Comparison of ENCODE assay signal across 8 cellular contexts in genomic region chr12:69497308-69498026, GRCh38. TPM values are rescaled to one million over a fixed set of nuclear protein-coding genes. Genes with fewer than 3 reads are reported as not detected.
DNase-seq lines count a peak whose midpoint lies in the region; ATAC-seq and TF ChIP-seq lines count a peak whose summit lies in the region.

No MANE protein-coding gene starts in this region.

- peaks cover 3% of the 10 kb centered on the region for H3K36me3 ChIP-seq in neural progenitor cell

- H3K9me3 ChIP-seq in neural progenitor cell (ENCODE audit: low read depth), result no peaks in the 10 kb centered on the region

- peaks cover 45% of the 10 kb centered on the region for H4K20me1 ChIP-seq in neural progenitor cell (ENCODE audit: low read depth)

- peaks cover 57% of the 10 kb centered on the region for H3K4me1 Mint-ChIP-seq in activated naive CD8-positive, alpha-beta T cell (ENCODE audit: low read depth)
- no peaks in the 10 kb centered on the region for H3K4me1 Mint-ChIP-seq in neural progenitor cell

- H3K27ac ChIP-seq in neural progenitor cell, result no peak overlapping the region

- peak overlapping the region; percentile 59 for H3K27ac Mint-ChIP-seq in activated naive CD8-positive, alpha-beta T cell
- no peak overlapping the region for H3K27ac Mint-ChIP-seq in neural progenitor cell

- H3K4me3 Mint-ChIP-seq in activated naive CD8-positive, alpha-beta T cell, result peak overlapping the region; percentile 42
- no peak overlapping the region for H3K4me3 Mint-ChIP-seq in neural progenitor cell

- H3K4me1 ChIP-seq in neural progenitor cell, result no peaks in the 10 kb centered on the region

- intact Hi-C loops in Right ventricle myocardium inferior (cut with DNase I) (no loop called here), cardiac septum (cut with DNase I) (no loop called here), sciatic nerve (cut with DNase I) (loop anchor here (5.0 kb wide), 1 partner anchor 510 kb away; no protein-coding TSS in a partner anchor)

- no peak overlapping the region for H3K4me3 ChIP-seq in neural progenitor cell

- H3K9me3 Mint-ChIP-seq in activated naive CD8-positive, alpha-beta T cell (ENCODE audit: low read depth), result no peaks in the 10 kb centered on the region
- H3K9me3 Mint-ChIP-seq in neural progenitor cell, result peaks cover 21% of the 10 kb centered on the region

- no peak overlapping the region for H2AFZ ChIP-seq in neural progenitor cell (replicated peaks)

- DNase-seq in Right ventricle myocardium inferior (ENCODE audit: missing footprints) (no peak), cardiac septum (ENCODE audit: low spot score) (no peak), sciatic nerve (ENCODE audit: low spot score) (no peak), neural progenitor cell (ENCODE audit: low spot score) (no peak), DMS53 (lab: John Stamatoyannopoulos, UW) (no peak)
- no peak for DNase-seq in stimulated activated CD4-positive, alpha-beta T cell treated with anti-CD3 and anti-CD28 coated beads, Interleukin-4, amount 100 ng/mL, for 4 hours

- no peaks in the 10 kb centered on the region for H3K27me3 Mint-ChIP-seq in activated naive CD8-positive, alpha-beta T cell
- H3K27me3 Mint-ChIP-seq in neural progenitor cell (ENCODE audit: insufficient read depth, low read depth), result no peaks in the 10 kb centered on the region

- H3K79me2 ChIP-seq in neural progenitor cell (ENCODE audit: low read depth), result peaks cover 100% of the 10 kb centered on the region

- no peaks in the 10 kb centered on the region for H3F3A ChIP-seq in neural progenitor cell (ENCODE audit: low read depth)

- H3K36me3 Mint-ChIP-seq in activated naive CD8-positive, alpha-beta T cell, result peaks cover 4% of the 10 kb centered on the region
- H3K36me3 Mint-ChIP-seq in neural progenitor cell, result peaks cover 42% of the 10 kb centered on the region

- H3K4me2 ChIP-seq in neural progenitor cell, result no peak overlapping the region

- no peak for TF ChIP-seq CTCF in neural progenitor cell (IDR thresholded peaks at IDR 0.05)

- H3K9ac ChIP-seq in neural progenitor cell, result no peak overlapping the region

- ATAC-seq in Right ventricle myocardium inferior (peak; percentile 73), HG03095 (IDR thresholded peaks at IDR 0.05; ENCODE audit: unreplicated experiment) (peak; percentile 95), sciatic nerve (peak; percentile 76)

- H3K27me3 ChIP-seq in neural progenitor cell, result no peaks in the 10 kb centered on the region

RNA-seq across cellular contexts. Expression of gene FRS2, which starts 27.3 kb away (rescaled TPM):
- total RNA-seq in Right ventricle myocardium inferior (19.0 TPM), cardiac septum (22.6 TPM), sciatic nerve (58.0 TPM), neural progenitor cell (ENCODE audit: low replicate concordance) (89.0 and 128 TPM in 2 replicates)
